8 cellular contexts compared by ENCODE assay signal in genomic region chr13:60398949-60399589, GRCh38. TPM values are rescaled to one million over a fixed set of nuclear protein-coding genes. Genes with fewer than 3 reads are reported as not detected.
A peak's percentile ranks its signal among the peaks of the same experiment; 100 is the strongest.
DNase-seq lines count a peak whose midpoint lies in the region; ATAC-seq, FAIRE-seq and TF ChIP-seq lines count a peak whose summit lies in the region.

No MANE protein-coding gene starts in this region.

- ATAC-seq in heart left ventricle (no peak), left cardiac atrium (no peak), left colon (peak; percentile 22), upper lobe of left lung (ENCODE audit: low FRiP score in 2 of 2) (no peak), HG02938 (IDR thresholded peaks at IDR 0.05; ENCODE audit: unreplicated experiment) (no peak)

- no peaks in the 10 kb centered on the region for H3K9me3 ChIP-seq in heart left ventricle
- H3K9me3 ChIP-seq in upper lobe of left lung = no peaks in the 10 kb centered on the region

- no peak for TF ChIP-seq EP300 in upper lobe of left lung (IDR thresholded peaks at IDR 0.05)

- FAIRE-seq in GM12892 (lab: Jason Lieb, UNC) = no peak

- no peaks in the 10 kb centered on the region for H3K27me3 Mint-ChIP-seq in activated naive CD8-positive, alpha-beta T cell

- peak overlapping the region in 10 of 12 donors; percentile 60 to 85 (median 76) for H3K4me3 ChIP-seq in heart left ventricle
- peak overlapping the region in 1 of 4 donors; percentile 84 for H3K4me3 ChIP-seq in upper lobe of left lung

- H3K36me3 Mint-ChIP-seq in activated naive CD8-positive, alpha-beta T cell = no peaks in the 10 kb centered on the region

- H3K27ac ChIP-seq in heart left ventricle (peak overlapping the region; percentile 91 to 100 (median 98)), upper lobe of left lung (peak overlapping the region; percentile 92 to 99 (median 98))

- no peaks in the 10 kb centered on the region for H3K36me3 ChIP-seq in heart left ventricle
- no peaks in the 10 kb centered on the region for H3K36me3 ChIP-seq in upper lobe of left lung

- peak overlapping the region; percentile 83 for H3K27ac Mint-ChIP-seq in activated naive CD8-positive, alpha-beta T cell

- H3K4me3 Mint-ChIP-seq in activated naive CD8-positive, alpha-beta T cell = peak overlapping the region; percentile 95

- no peak for DNase-seq in heart left ventricle
- no peak for DNase-seq in left cardiac atrium
- peak in 1 of 2 donors; percentile 28 for DNase-seq in left colon
- no peak for DNase-seq in upper lobe of left lung
- DNase-seq in mesenteric fat pad (ENCODE audit: low spot score) = no peak
- no peak for DNase-seq in GM12892 (ENCODE audit: insufficient read length)

- WGBS in heart left ventricle, 4 donors = 44 to 56% (median 50%) methylated on average over 5 of the region's 5 CpGs
- 60 to 61% methylated on average over 5 of the region's 5 CpGs for WGBS in upper lobe of left lung, 2 donors

- TF ChIP-seq POLR2A in heart left ventricle (IDR thresholded peaks at IDR 0.05) (no peak), upper lobe of left lung (IDR thresholded peaks at IDR 0.05) (no peak), GM12892 (IDR thresholded peaks at IDR 0.05; ENCODE audit: low read depth, low read length) (no peak)

- peaks cover 45% of the 10 kb centered on the region for H3K4me1 Mint-ChIP-seq in activated naive CD8-positive, alpha-beta T cell (ENCODE audit: low read depth)

- TF ChIP-seq CTCF in heart left ventricle (IDR thresholded peaks at IDR 0.05) = no peak
- TF ChIP-seq CTCF in upper lobe of left lung (IDR thresholded peaks at IDR 0.05) = no peak

- H3K9me3 Mint-ChIP-seq in activated naive CD8-positive, alpha-beta T cell (ENCODE audit: low read depth) = no peaks in the 10 kb centered on the region

- no peaks in the 10 kb centered on the region for H3K27me3 ChIP-seq in heart left ventricle
- H3K27me3 ChIP-seq in upper lobe of left lung = no peaks in the 10 kb centered on the region

- intact Hi-C loops in heart left ventricle (cut with DNase I) (loop anchor here in 5 of 10 donors (5.0 to 10.0 kb wide), 3 partner anchors 33 to 1054 kb away; partner anchors contain the start of gene DIAPH3 (in 2 of the 5)), left cardiac atrium (cut with DNase I) (loop anchor here in 1 of 2 donors (10.0 kb wide), 1 partner anchor 234 kb away; the partner anchor contains the start of gene DIAPH3), left colon (cut with DNase I, micrococcal nuclease) (no loop called here)

- H3K4me1 ChIP-seq in heart left ventricle (peaks cover 6 to 37% (median 20%) of the 10 kb centered on the region in 12 donors), upper lobe of left lung (peaks cover 14 to 20% (median 18%) of the 10 kb centered on the region in 4 donors)

RNA-seq across cellular contexts. Expression of gene TDRD3, which starts 2.0 kb away (rescaled TPM):
- total RNA-seq in heart left ventricle = 10 to 100 TPM; 17.1 to 56.4 (median 42.1) TPM
- 10 to 100 TPM; 13.3 to 16.5 TPM for polyA plus RNA-seq in heart left ventricle
- total RNA-seq in left cardiac atrium = 10 to 100 TPM; 34.5 to 45.4 TPM
- total RNA-seq in left colon = 10 to 100 TPM; 31.0 to 31.9 TPM
- total RNA-seq in upper lobe of left lung = 10 to 100 TPM; 16.0 to 56.4 (median 25.8) TPM
- total RNA-seq in mesenteric fat pad = 23.7 TPM
- polyA plus RNA-seq in GM12892 (2012; ENCODE audit: missing spikeins) = 16.7 TPM
